ENCODE assay signal across 22 cellular contexts in the genomic region with DNA sequence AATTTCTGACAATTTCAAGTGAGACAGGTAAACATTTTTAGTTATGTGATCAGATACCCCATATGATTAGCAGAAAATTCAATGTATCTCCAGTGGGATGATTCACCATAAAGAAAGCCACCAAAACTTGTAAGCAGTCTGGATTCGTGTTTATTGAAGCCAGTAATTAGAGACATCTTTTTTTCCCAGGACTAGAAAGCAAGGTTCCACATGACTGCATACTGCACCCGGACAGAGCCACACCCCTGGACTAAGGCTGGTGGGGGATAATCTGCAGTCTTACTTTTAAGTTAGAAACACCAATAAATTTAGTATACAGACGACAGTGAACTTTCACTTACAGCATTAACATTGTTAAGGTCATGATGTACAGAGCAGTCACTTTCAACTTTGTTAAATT.
"Had no signal": no experiment of that assay in that cellular context is flagged by ENCODE, and none has a peak within 500 bp of the region (broad histone marks: within the 10 kb centered on the region; RNA-seq: fewer than 3 reads in every experiment).

No MANE protein-coding gene starts in this region.

- H3K27ac ChIP-seq: brain microvascular endothelial cell, heart left ventricle, psoas muscle, sigmoid colon, VCaP had no signal

- H3K27ac Mint-ChIP-seq: activated CD4-positive, alpha-beta T cell treated with anti-CD3 and anti-CD28 coated beads for 36 hours; activated naive CD4-positive, alpha-beta T cell treated with anti-CD3 and anti-CD28 coated beads, Interleukin-2, amount 50 U/mL, for 24 hours; activated T-helper 17 cell treated with anti-CD3 and anti-CD28 coated beads, Interleukin-2, amount 50 U/mL, for 72 hours; endodermal cell had no signal

- H3K27me3 Mint-ChIP-seq: activated CD4-positive, alpha-beta T cell treated with anti-CD3 and anti-CD28 coated beads for 36 hours; activated naive CD4-positive, alpha-beta T cell treated with anti-CD3 and anti-CD28 coated beads, Interleukin-2, amount 50 U/mL, for 24 hours; activated T-helper 17 cell treated with anti-CD3 and anti-CD28 coated beads, Interleukin-2, amount 50 U/mL, for 72 hours had no signal

- DNase-seq: activated CD4-positive, alpha-beta T cell treated with anti-CD3 and anti-CD28 coated beads for 36 hours; activated CD8-positive, alpha-beta memory T cell treated with anti-CD3 and anti-CD28 coated beads for 24 hours; activated T-cell treated with anti-CD3 and anti-CD28 coated beads for 4 hours; amniotic stem cell; brain microvascular endothelial cell; cerebellar nuclear complex; endodermal cell; erythroblast; foreskin melanocyte; heart left ventricle; islet precursor cell; left ventricle myocardium superior; mesenchymal stem cell; psoas muscle; sigmoid colon; stimulated activated CD4-positive, alpha-beta T cell treated with anti-CD3 and anti-CD28 coated beads, Interleukin-12 subunit alpha, Interleukin-12 subunit beta, amount 100 ng/mL, for 4 hours; stimulated activated naive CD4-positive, alpha-beta T cell; T-helper 9 cell had no signal

- H3K4me3 ChIP-seq: heart left ventricle, psoas muscle, sigmoid colon had no signal

- H3K27me3 ChIP-seq: brain microvascular endothelial cell, heart left ventricle, sigmoid colon had no signal

- H3K4me3 Mint-ChIP-seq: activated CD4-positive, alpha-beta T cell treated with anti-CD3 and anti-CD28 coated beads for 36 hours; activated naive CD4-positive, alpha-beta T cell treated with anti-CD3 and anti-CD28 coated beads, Interleukin-2, amount 50 U/mL, for 24 hours; activated T-helper 17 cell treated with anti-CD3 and anti-CD28 coated beads, Interleukin-2, amount 50 U/mL, for 72 hours; endodermal cell; nephron had no signal

- ATAC-seq: activated CD4-positive, alpha-beta T cell treated with anti-CD3 and anti-CD28 coated beads for 36 hours; activated T-helper 17 cell treated with anti-CD3 and anti-CD28 coated beads, Interleukin-2, amount 50 U/mL, for 72 hours; heart left ventricle; left ventricle myocardium superior; psoas muscle had no signal

- H3K4me1 ChIP-seq: heart left ventricle, psoas muscle had no signal

- H3K9me3 ChIP-seq: heart left ventricle, psoas muscle, sigmoid colon had no signal

- H3K9me3 Mint-ChIP-seq: activated naive CD4-positive, alpha-beta T cell treated with anti-CD3 and anti-CD28 coated beads, Interleukin-2, amount 50 U/mL, for 24 hours; activated T-helper 17 cell treated with anti-CD3 and anti-CD28 coated beads, Interleukin-2, amount 50 U/mL, for 72 hours; endodermal cell; nephron had no signal

- H3K4me1 Mint-ChIP-seq: activated CD4-positive, alpha-beta T cell treated with anti-CD3 and anti-CD28 coated beads for 36 hours; activated naive CD4-positive, alpha-beta T cell treated with anti-CD3 and anti-CD28 coated beads, Interleukin-2, amount 50 U/mL, for 24 hours; activated T-helper 17 cell treated with anti-CD3 and anti-CD28 coated beads, Interleukin-2, amount 50 U/mL, for 72 hours had no signal
